ENCODE assay signal across 17 cellular contexts in the genomic region with DNA sequence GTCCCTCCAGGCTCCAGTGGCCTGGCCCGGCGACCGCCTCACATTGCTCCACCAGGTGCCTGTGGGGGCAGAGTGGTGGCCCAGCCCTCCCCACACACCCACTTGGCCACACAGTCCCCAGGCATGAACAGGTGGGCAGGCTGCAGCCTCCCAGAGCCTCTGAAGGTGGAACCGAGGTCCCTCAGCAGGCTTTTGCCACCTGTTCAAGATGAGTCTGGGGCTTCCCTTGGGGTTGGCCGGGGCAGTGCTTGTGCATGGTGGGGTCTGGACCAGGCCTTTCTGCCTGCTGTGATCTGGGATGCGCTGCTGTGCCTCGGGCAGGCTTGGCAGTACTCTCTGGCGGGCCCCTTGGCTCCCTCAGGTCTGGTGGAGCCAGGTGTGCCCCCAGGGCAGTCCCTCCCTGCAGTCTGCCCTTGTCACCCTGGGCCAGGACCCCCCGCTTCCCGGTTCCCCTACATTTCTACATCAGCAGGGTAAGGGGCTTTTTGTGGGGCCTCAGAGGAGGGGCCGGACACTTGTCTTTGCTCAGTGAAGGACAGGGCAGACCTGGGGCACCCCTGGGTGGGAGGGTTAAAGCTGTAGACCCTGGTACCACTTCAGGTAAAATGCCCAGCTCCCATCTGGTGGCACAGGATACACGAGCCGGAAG. TPM values are rescaled to one million over a fixed set of nuclear protein-coding genes. Genes with fewer than 3 reads are reported as not detected.
"Had no signal": no experiment of that assay in that cellular context is flagged by ENCODE, and none has a peak within 500 bp of the region (broad histone marks: within the 10 kb centered on the region; RNA-seq: fewer than 3 reads in every experiment).

No MANE protein-coding gene starts in this region.

- H3K36me3 Mint-ChIP-seq: natural killer cell had no signal

- H3K27ac ChIP-seq: ascending aorta, lower lobe of right lung, vagina had no signal

- H3K27ac Mint-ChIP-seq: activated CD4-positive, alpha-beta memory T cell treated with anti-CD3 and anti-CD28 coated beads, Interleukin-2, amount 10 ng/mL, durations not matched to agents 7 days and 5 days; activated T-cell treated with anti-CD3 and anti-CD28 coated beads, Interleukin-2, amount 50 U/mL, for 72 hours; natural killer cell had no signal

- FAIRE-seq: endometrium had no signal

- H3K9me3 ChIP-seq: ascending aorta, lower lobe of right lung, vagina had no signal

- H3K4me3 Mint-ChIP-seq: activated CD4-positive, alpha-beta memory T cell treated with anti-CD3 and anti-CD28 coated beads, Interleukin-2, amount 10 ng/mL, durations not matched to agents 7 days and 5 days; activated naive CD8-positive, alpha-beta T cell treated with anti-CD3 and anti-CD28 coated beads for 36 hours; activated T-cell treated with anti-CD3 and anti-CD28 coated beads, Interleukin-2, amount 50 U/mL, for 72 hours; natural killer cell had no signal

- H3K9me3 Mint-ChIP-seq: activated CD4-positive, alpha-beta memory T cell treated with anti-CD3 and anti-CD28 coated beads, Interleukin-2, amount 10 ng/mL, durations not matched to agents 7 days and 5 days; activated naive CD8-positive, alpha-beta T cell treated with anti-CD3 and anti-CD28 coated beads for 36 hours; activated T-cell treated with anti-CD3 and anti-CD28 coated beads, Interleukin-2, amount 50 U/mL, for 72 hours; natural killer cell had no signal

- H3K4me3 ChIP-seq: ascending aorta, dorsolateral prefrontal cortex, lower lobe of right lung, vagina had no signal

- DNase-seq: activated CD4-positive, alpha-beta memory T cell treated with anti-CD3 and anti-CD28 coated beads, Interleukin-2, amount 10 ng/mL, durations not matched to agents 7 days and 5 days; activated CD4-positive, alpha-beta T cell treated with anti-CD3 and anti-CD28 coated beads for 1 hour; activated CD8-positive, alpha-beta memory T cell treated with anti-CD3 and anti-CD28 coated beads, Interleukin-2, amount 50 U/mL, for 4 hours; activated gamma-delta T cell treated with Interleukin-2 at 50 U/mL for 16 hours; activated naive CD8-positive, alpha-beta T cell treated with anti-CD3 and anti-CD28 coated beads for 36 hours; activated T-cell treated with anti-CD3 and anti-CD28 coated beads, Interleukin-2, amount 50 U/mL, for 72 hours; dorsolateral prefrontal cortex; hypothalamus; lower lobe of right lung; natural killer cell; stimulated activated CD4-positive, alpha-beta T cell treated with anti-CD3 and anti-CD28 coated beads, Interleukin-12 subunit alpha, Interleukin-12 subunit beta, amount 100 ng/mL, for 4 hours; stimulated activated CD4-positive, alpha-beta T cell treated with anti-CD3 and anti-CD28 coated beads, Interleukin-2, amount 100 ng/mL, for 48 hours had no signal

- ATAC-seq: activated T-cell treated with anti-CD3 and anti-CD28 coated beads, Interleukin-2, amount 50 U/mL, for 72 hours; esophagus mucosa; lower lobe of right lung had no signal

- H3K4me1 Mint-ChIP-seq: natural killer cell had no signal

RNA-seq across cellular contexts. Expression of a gene that starts 2.7 kb away (rescaled TPM):
- total RNA-seq: activated CD4-positive, alpha-beta memory T cell treated with anti-CD3 and anti-CD28 coated beads, Interleukin-2, amount 10 ng/mL, durations not matched to agents 7 days and 5 days; mononuclear cell had no signal
